In the genomic region with DNA sequence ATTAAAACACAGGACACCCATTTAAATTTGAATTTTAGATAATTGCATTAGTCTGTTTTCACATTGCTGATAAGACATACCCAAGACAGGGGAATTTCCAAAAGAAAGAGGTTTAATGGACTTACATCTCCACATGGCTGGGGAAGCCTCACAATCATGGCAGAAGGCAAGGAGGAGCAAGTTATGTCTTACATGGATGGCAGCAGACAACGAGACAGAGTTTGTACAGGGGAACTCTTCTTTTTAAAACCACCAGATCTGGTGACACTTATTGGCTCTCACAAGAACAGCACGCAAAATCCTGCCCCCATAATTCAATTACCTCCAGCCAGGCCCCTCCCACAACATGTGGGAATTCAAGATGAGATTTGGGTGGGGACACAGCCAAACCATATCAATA, we compare ENCODE assay signal across 27 cellular contexts.
DNase-seq lines count a peak whose midpoint lies in the region; ATAC-seq, FAIRE-seq and TF ChIP-seq lines count a peak whose summit lies in the region.
"Had no signal": no experiment of that assay in that cellular context is flagged by ENCODE, and none has a peak within 500 bp of the region (broad histone marks: within the 10 kb centered on the region; RNA-seq: fewer than 3 reads in every experiment).

No MANE protein-coding gene starts in this region.

- H3K27me3 Mint-ChIP-seq in endothelial cell (ENCODE audit: unreplicated experiment) = peaks cover 7% of the 10 kb centered on the region
- H3K27me3 Mint-ChIP-seq in activated naive CD8-positive, alpha-beta T cell treated with anti-CD3 and anti-CD28 coated beads for 36 hours = peaks cover 16% of the 10 kb centered on the region

- peaks cover 15% of the 10 kb centered on the region for H3K4me1 Mint-ChIP-seq in endothelial cell (ENCODE audit: unreplicated experiment)
- H3K4me1 Mint-ChIP-seq in activated naive CD8-positive, alpha-beta T cell treated with anti-CD3 and anti-CD28 coated beads for 36 hours = peaks cover 7% of the 10 kb centered on the region

- no peak overlapping the region for H3K4me2 ChIP-seq in K562 (ENCODE audit: insufficient read depth, low read length)
- H3K4me2 ChIP-seq: BLaER1 had no signal

- H3K9me3 Mint-ChIP-seq in endothelial cell (ENCODE audit: unreplicated experiment) = no peaks in the 10 kb centered on the region
- peaks cover 6% of the 10 kb centered on the region for H3K9me3 Mint-ChIP-seq in activated naive CD8-positive, alpha-beta T cell treated with anti-CD3 and anti-CD28 coated beads for 36 hours

- H3K4me1 ChIP-seq in K562 (replicated peaks in 1 of 2; ENCODE audit: control insufficient read depth in 2 of 2, insufficient read depth in 2 of 2, low read length in 2 of 2) (peaks cover 0 to 14% of the 10 kb centered on the region in 2 experiments; a peak in 2 of 5 replicates), thyroid gland (peaks cover 3 to 13% of the 10 kb centered on the region in 2 donors)
- H3K4me1 ChIP-seq: BE2C had no signal

- in situ Hi-C loops in K562 (cut with MboI) = loop anchor here (5.0 kb wide), 1 partner anchor 58 kb away; no protein-coding TSS in a partner anchor

- no peak overlapping the region for H3K4me3 ChIP-seq in K562
- no peak overlapping the region for H3K4me3 ChIP-seq in thyroid gland (replicated peaks in 1 of 3)
- H3K4me3 ChIP-seq: BLaER1, GM12878 had no signal

- H3K9me3 ChIP-seq in K562 (replicated peaks; ENCODE audit: control insufficient read depth, insufficient read depth, low read depth, low read length) = no peaks in the 10 kb centered on the region
- H3K9me3 ChIP-seq in thyroid gland = no peaks in the 10 kb centered on the region
- H3K9me3 ChIP-seq: BE2C had no signal

- 3% methylated on average over 2 of the region's 2 CpGs for WGBS in K562 (ENCODE audit: insufficient coverage, low coverage, missing lambda C conversion rate)
- 93 to 97% methylated on average over 2 of the region's 2 CpGs for WGBS in thyroid gland, 2 donors

- intact Hi-C loops in K562 (cut with micrococcal nuclease) = no loop called here
- intact Hi-C loops in thyroid gland (cut with DNase I) = no loop called here

- no peaks in the 10 kb centered on the region for H3K79me2 ChIP-seq in K562 (ENCODE audit: control insufficient read depth, insufficient read depth, low read length)

- TF ChIP-seq CTCF in K562 (IDR thresholded peaks at IDR 0.05 in 2 of 3, conservative IDR thresholded peaks at IDR 0.05 in 1 of 3; ENCODE audit: insufficient read depth in 2 of 3, low read depth in 1 of 3, low read length in 3 of 3) = no peak
- TF ChIP-seq CTCF in endothelial cell (IDR thresholded peaks at IDR 0.05; ENCODE audit: unreplicated experiment) = no peak
- no peak for TF ChIP-seq CTCF in thyroid gland (IDR thresholded peaks at IDR 0.05)

- H4K20me1 ChIP-seq in K562 (replicated peaks; ENCODE audit: control insufficient read depth, insufficient read depth, low read length) = no peaks in the 10 kb centered on the region
- H4K20me1 ChIP-seq: BLaER1 had no signal

- no peak for TF ChIP-seq RAD21 in K562 (CRISPR knock-in tag; conservative IDR thresholded peaks at IDR 0.05 in 1 of 2, IDR thresholded peaks at IDR 0.05 in 1 of 2)

- H3K36me3 ChIP-seq in K562 (ENCODE audit: control insufficient read depth, insufficient read depth, low read length) = no peaks in the 10 kb centered on the region
- no peaks in the 10 kb centered on the region for H3K36me3 ChIP-seq in thyroid gland
- H3K36me3 ChIP-seq: BE2C, BLaER1 had no signal

- no peaks in the 10 kb centered on the region for H3K36me3 Mint-ChIP-seq in endothelial cell (ENCODE audit: low read depth, unreplicated experiment)
- no peaks in the 10 kb centered on the region for H3K36me3 Mint-ChIP-seq in activated naive CD8-positive, alpha-beta T cell treated with anti-CD3 and anti-CD28 coated beads for 36 hours
- H3K36me3 Mint-ChIP-seq: CD4-positive, alpha-beta memory T cell; CD4-positive, CD25-positive, alpha-beta regulatory T cell had no signal

- DNase-seq in K562 (ENCODE audit: extremely low read depth in 1 of 4, low spot score in 3 of 4) = no peak
- no peak for DNase-seq in endothelial cell (ENCODE audit: low spot score)
- peak; percentile 12 for DNase-seq in mesenteric fat pad (ENCODE audit: low spot score)
- DNase-seq in thyroid gland = no peak
- DNase-seq in activated naive CD8-positive, alpha-beta T cell treated with anti-CD3 and anti-CD28 coated beads for 36 hours = no peak
- DNase-seq: 8988T; ACHN; BE2C; C1 segment of cervical spinal cord; CD4-positive, alpha-beta memory T cell; CD4-positive, CD25-positive, alpha-beta regulatory T cell; CD8-positive, alpha-beta memory T cell; COR-L47; DMS 273 treated with DMSO at 0.1 percent for 48 hours; DMS153; DMS53; DMS79; DND-41; EL; GDM1 had no signal

- H3K9me1 ChIP-seq in K562 (ENCODE audit: control insufficient read depth, insufficient read depth, low read length) = no peaks in the 10 kb centered on the region

- POLR2A ChIA-PET in K562 (lab: Yijun Ruan, JAX) = no interaction called here

- ATAC-seq in K562 (no peak), HG02870 (IDR thresholded peaks at IDR 0.05; ENCODE audit: unreplicated experiment) (no peak)
- ATAC-seq: GM12878 had no signal

- H3K27ac ChIP-seq in K562 (ENCODE audit: extremely low read depth, low read depth, low read length) (no peak overlapping the region), thyroid gland (no peak overlapping the region)
- H3K27ac ChIP-seq: BLaER1 had no signal

- peak overlapping the region; percentile 35 for H3K4me3 Mint-ChIP-seq in endothelial cell (ENCODE audit: unreplicated experiment)
- no peak overlapping the region for H3K4me3 Mint-ChIP-seq in activated naive CD8-positive, alpha-beta T cell treated with anti-CD3 and anti-CD28 coated beads for 36 hours
- H3K4me3 Mint-ChIP-seq: CD14-positive monocyte; CD4-positive, alpha-beta memory T cell; CD8-positive, alpha-beta memory T cell had no signal

- TF ChIP-seq POLR2A in K562 (conservative IDR thresholded peaks at IDR 0.05) (no peak), thyroid gland (IDR thresholded peaks at IDR 0.05) (no peak)

- H3K27ac Mint-ChIP-seq in endothelial cell (ENCODE audit: unreplicated experiment) = no peak overlapping the region
- H3K27ac Mint-ChIP-seq in activated naive CD8-positive, alpha-beta T cell treated with anti-CD3 and anti-CD28 coated beads for 36 hours = no peak overlapping the region
- H3K27ac Mint-ChIP-seq: CD4-positive, alpha-beta memory T cell; CD4-positive, CD25-positive, alpha-beta regulatory T cell; CD8-positive, alpha-beta memory T cell had no signal

- BruUV-seq in K562 (replicated peaks; lab: Mats Ljungman, UMichigan) = no TSS peak

- no peak overlapping the region for H2AFZ ChIP-seq in K562 (ENCODE audit: low read depth, low read length)

- TF ChIP-seq EP300 in K562 (IDR thresholded peaks at IDR 0.05; ENCODE audit: low read length) = no peak

- CTCF ChIA-PET in K562 (lab: Yijun Ruan, JAX; ENCODE audit: low intra/inter-chr PET ratio) = interaction anchor here (0.6 kb wide), 1 partner anchor 68 kb away, joined by 3 read pairs; no protein-coding TSS in a partner anchor

- FAIRE-seq in K562 (lab: Jason Lieb, UNC) = no peak
- FAIRE-seq: A204.1, GM12878, GM12892, GM18507 had no signal

- H3K27me3 ChIP-seq in K562 (ENCODE audit: control insufficient read depth in 2 of 2, insufficient read depth in 2 of 2, low read length in 2 of 2) (no peaks in the 10 kb centered on the region), thyroid gland (no peaks in the 10 kb centered on the region)
- H3K27me3 ChIP-seq: BE2C had no signal

- no peak overlapping the region for H3K9ac ChIP-seq in K562 (ENCODE audit: insufficient read depth in 1 of 2, low read depth in 2 of 2, low read length in 2 of 2)
- H3K9ac ChIP-seq: BLaER1 had no signal

TF ChIP-seq in K562, 482 proteins besides CTCF, POLR2A, EP300 and RAD21:
- peak; percentile 93 for TF ChIP-seq ZNF431 (CRISPR knock-in tag; IDR thresholded peaks at IDR 0.05)
- TF ChIP-seq TRIM28 (IDR thresholded peaks at IDR 0.05) = no peak
